ENCODE assay signal across 18 cellular contexts in the genomic region with DNA sequence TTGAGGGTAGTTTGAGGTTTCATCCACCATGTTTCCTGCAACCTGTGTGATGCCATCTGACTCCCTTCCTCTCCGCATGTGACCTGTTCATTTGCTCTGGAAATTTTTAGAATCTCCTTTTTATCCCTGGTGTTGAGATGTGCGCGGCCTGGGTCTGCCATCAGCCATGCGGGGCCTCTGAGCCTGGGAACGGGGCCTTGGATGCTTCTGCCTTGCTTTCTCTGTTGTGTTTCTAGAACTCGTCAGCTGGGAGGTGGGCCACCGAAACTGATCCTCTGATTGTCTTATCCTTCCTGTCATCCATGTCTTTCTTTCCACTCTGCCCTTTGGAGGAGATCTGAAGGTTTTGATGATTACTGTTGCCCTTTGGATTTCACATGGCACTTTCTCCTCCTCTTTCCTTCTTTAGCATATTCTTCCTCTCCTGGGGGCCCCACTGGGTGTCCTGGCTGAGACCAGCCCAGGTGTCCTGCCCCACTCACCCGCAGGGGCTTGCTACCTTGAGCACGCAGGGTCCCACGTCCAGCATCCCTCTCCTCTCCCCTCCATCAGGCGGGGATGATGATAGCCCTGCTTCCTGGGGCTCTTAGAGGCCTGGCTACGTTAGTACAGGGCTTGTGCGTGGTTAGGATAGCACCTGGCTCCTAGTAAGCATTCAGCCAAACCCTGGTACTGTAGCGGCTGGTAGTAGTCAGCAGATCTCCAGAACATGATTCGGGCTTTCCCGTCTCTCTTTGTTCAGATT. TPM values are rescaled to one million over a fixed set of nuclear protein-coding genes. Genes with fewer than 3 reads are reported as not detected.
DNase-seq lines count a peak whose midpoint lies in the region; ATAC-seq and TF ChIP-seq lines count a peak whose summit lies in the region.
"Had no signal": no experiment of that assay in that cellular context is flagged by ENCODE, and none has a peak within 500 bp of the region (broad histone marks: within the 10 kb centered on the region; RNA-seq: fewer than 3 reads in every experiment).

No MANE protein-coding gene starts in this region.

- H4K8ac ChIP-seq in neuronal stem cell (ENCODE audit: low read depth, low read length): no peak overlapping the region

- no peak for ATAC-seq in CD4-positive, CD25-positive, alpha-beta regulatory T cell (ENCODE audit: low read depth in 2 of 2)
- no peak for ATAC-seq in omental fat pad (ENCODE audit: low FRiP score)
- ATAC-seq in GM21825 (IDR thresholded peaks at IDR 0.05; ENCODE audit: unreplicated experiment): no peak
- ATAC-seq: activated T-cell treated with anti-CD3 and anti-CD28 coated beads, Interleukin-2, amount 50 U/mL, for 4 hours had no signal

- no peak overlapping the region for H3K27ac ChIP-seq in CD4-positive, CD25-positive, alpha-beta regulatory T cell (ENCODE audit: insufficient read depth, low read length, poor library complexity, severe bottlenecking)
- H3K27ac ChIP-seq in coronary artery: no peak overlapping the region
- H3K27ac ChIP-seq in neuronal stem cell (replicated peaks; ENCODE audit: low read length): no peak overlapping the region
- H3K27ac ChIP-seq: 22Rv1 had no signal

- H3K79me1 ChIP-seq in neuronal stem cell (ENCODE audit: low read depth, low read length): peaks cover 20% of the 10 kb centered on the region

- H3K27ac Mint-ChIP-seq in T-helper 1 cell treated with Interleukin-12 subunit alpha and Interleukin-12 subunit beta and Interleukin-4 antibody, amounts not matched to agents 30 μg/mL and 1 μg/mL, for 36 hours: peak overlapping the region; percentile 41
- peak overlapping the region; percentile 82 to 95 (median 94) for H3K27ac Mint-ChIP-seq in CD4-positive, CD25-positive, alpha-beta regulatory T cell

- peaks cover 41% of the 10 kb centered on the region for H3K4me1 ChIP-seq in CD4-positive, CD25-positive, alpha-beta regulatory T cell (ENCODE audit: control insufficient read depth, insufficient read depth, low read length, poor library complexity, severe bottlenecking)
- peaks cover 4 to 11% of the 10 kb centered on the region in 2 donors for H3K4me1 ChIP-seq in neuronal stem cell (ENCODE audit: control insufficient read depth in 2 of 2, insufficient read depth in 1 of 2, low read depth in 1 of 2, low read length in 2 of 2)
- no peaks in the 10 kb centered on the region for H3K4me1 ChIP-seq in HAP-1

- no peak overlapping the region for H3K4ac ChIP-seq in neuronal stem cell (ENCODE audit: low read length)

- peaks cover 5% of the 10 kb centered on the region for H3K36me3 ChIP-seq in CD4-positive, CD25-positive, alpha-beta regulatory T cell (ENCODE audit: control insufficient read depth, insufficient read depth, low read length)
- H3K36me3 ChIP-seq in neuronal stem cell (replicated peaks in 1 of 2; ENCODE audit: control insufficient read depth in 2 of 2, insufficient read depth in 2 of 2, low read length in 2 of 2) (peaks cover 1 to 23% of the 10 kb centered on the region in 2 donors), HAP-1 (replicated peaks) (no peaks in the 10 kb centered on the region; the same call in none of the 2 replicates)

- H3K18ac ChIP-seq in neuronal stem cell (ENCODE audit: low read length): no peak overlapping the region

- H3K23ac ChIP-seq in neuronal stem cell (ENCODE audit: low read depth, low read length, poor library complexity): no peak overlapping the region

- peak overlapping the region; percentile 50 for H3K9ac ChIP-seq in neuronal stem cell (ENCODE audit: low read depth, low read length, poor library complexity)

- H2AK5ac ChIP-seq in neuronal stem cell (ENCODE audit: low read depth, low read length): no peak overlapping the region

- H3K27me3 ChIP-seq in CD4-positive, CD25-positive, alpha-beta regulatory T cell (ENCODE audit: control insufficient read depth, insufficient read depth, low read length): no peaks in the 10 kb centered on the region
- H3K27me3 ChIP-seq in neuronal stem cell (ENCODE audit: control insufficient read depth in 3 of 3, insufficient read depth in 3 of 3, low read depth in 1 of 3, low read length in 3 of 3): no peaks in the 10 kb centered on the region
- H3K27me3 ChIP-seq in HAP-1 (ENCODE audit: low read depth): no peaks in the 10 kb centered on the region
- H3K27me3 ChIP-seq: thyroid gland had no signal

- no peak for TF ChIP-seq CTCF in coronary artery (IDR thresholded peaks at IDR 0.05)
- no peak for TF ChIP-seq CTCF in omental fat pad (IDR thresholded peaks at IDR 0.05)

- no peak overlapping the region for H2BK12ac ChIP-seq in neuronal stem cell (ENCODE audit: low read length)

- H3K9me3 Mint-ChIP-seq in T-helper 1 cell treated with Interleukin-12 subunit alpha and Interleukin-12 subunit beta and Interleukin-4 antibody, amounts not matched to agents 30 μg/mL and 1 μg/mL, for 36 hours: no peaks in the 10 kb centered on the region
- peaks cover 0 to 4% (median 0%) of the 10 kb centered on the region in 7 donors for H3K9me3 Mint-ChIP-seq in CD4-positive, CD25-positive, alpha-beta regulatory T cell
- H3K9me3 Mint-ChIP-seq: activated T-cell treated with anti-CD3 and anti-CD28 coated beads, Interleukin-2, amount 50 U/mL, for 4 hours; H9 had no signal

- H3K27me3 Mint-ChIP-seq in T-helper 1 cell treated with Interleukin-12 subunit alpha and Interleukin-12 subunit beta and Interleukin-4 antibody, amounts not matched to agents 30 μg/mL and 1 μg/mL, for 36 hours (ENCODE audit: low read depth): no peaks in the 10 kb centered on the region
- no peaks in the 10 kb centered on the region for H3K27me3 Mint-ChIP-seq in CD4-positive, CD25-positive, alpha-beta regulatory T cell

- no peak overlapping the region for H3K4me2 ChIP-seq in neuronal stem cell (ENCODE audit: insufficient read depth, low read length, poor library complexity, severe bottlenecking)

- in situ Hi-C loops in HAP-1 (cut with MboI; ENCODE audit: low sequenced_read_pairs): no loop called here

- no CpG with 5 or more reads among the region's 16 CpGs for WGBS in neuronal stem cell (ENCODE audit: extremely low coverage in 2 of 2, insufficient read length in 2 of 2, insufficient replicate concordance in 1 of 2), 2 donors

- H2BK15ac ChIP-seq in neuronal stem cell (ENCODE audit: low read length): no peak overlapping the region

- no peak overlapping the region for H3K4me3 ChIP-seq in CD4-positive, CD25-positive, alpha-beta regulatory T cell (ENCODE audit: low read depth, low read length)
- H3K4me3 ChIP-seq in coronary artery: no peak overlapping the region
- no peak overlapping the region for H3K4me3 ChIP-seq in neuronal stem cell (ENCODE audit: low read length in 2 of 2)
- no peak overlapping the region for H3K4me3 ChIP-seq in HAP-1
- H3K4me3 ChIP-seq: thyroid gland had no signal

- H2AFZ ChIP-seq in neuronal stem cell (ENCODE audit: low read length): no peak overlapping the region

- H3K4me1 Mint-ChIP-seq in T-helper 1 cell treated with Interleukin-12 subunit alpha and Interleukin-12 subunit beta and Interleukin-4 antibody, amounts not matched to agents 30 μg/mL and 1 μg/mL, for 36 hours (ENCODE audit: low read depth): peaks cover 63% of the 10 kb centered on the region
- peaks cover 23 to 90% (median 69%) of the 10 kb centered on the region in 4 donors for H3K4me1 Mint-ChIP-seq in CD4-positive, CD25-positive, alpha-beta regulatory T cell

- no peak overlapping the region for H3K4me3 Mint-ChIP-seq in T-helper 1 cell treated with Interleukin-12 subunit alpha and Interleukin-12 subunit beta and Interleukin-4 antibody, amounts not matched to agents 30 μg/mL and 1 μg/mL, for 36 hours
- H3K4me3 Mint-ChIP-seq in CD4-positive, CD25-positive, alpha-beta regulatory T cell: no peak overlapping the region
- H3K4me3 Mint-ChIP-seq: activated T-cell treated with anti-CD3 and anti-CD28 coated beads, Interleukin-2, amount 50 U/mL, for 4 hours; CD14-positive monocyte; H9; nephron had no signal

- DNase-seq in T-helper 1 cell (no peak), coronary artery (ENCODE audit: low spot score) (peak; percentile 46), neuronal stem cell (ENCODE audit: low spot score) (no peak), omental fat pad (ENCODE audit: low spot score) (no peak), HAP-1 (ENCODE audit: low spot score in 2 of 2) (no peak)
- DNase-seq in CD4-positive, CD25-positive, alpha-beta regulatory T cell: no peak
- DNase-seq: activated CD4-positive, CD25-positive, alpha-beta regulatory T cell treated with anti-CD3 and anti-CD28 coated beads, Interleukin-2, amount 50 U/mL, for 72 hours; activated T-cell treated with anti-CD3 and anti-CD28 coated beads, Interleukin-2, amount 50 U/mL, for 4 hours; H9; NCI-H1436 treated with DMSO at 0.1 percent for 48 hours; SHP77; stimulated activated CD4-positive, alpha-beta T cell treated with anti-CD3 and anti-CD28 coated beads, Interleukin-4, amount 100 ng/mL, for 4 hours; thyroid gland had no signal

- peaks cover 0 to under 1% of the 10 kb centered on the region in 2 experiments for H3K9me3 ChIP-seq in CD4-positive, CD25-positive, alpha-beta regulatory T cell (ENCODE audit: control insufficient read depth in 2 of 2, low read length in 2 of 2)
- H3K9me3 ChIP-seq in neuronal stem cell (replicated peaks in 1 of 2; ENCODE audit: control insufficient read depth in 2 of 2, insufficient read depth in 1 of 2, low read depth in 1 of 2, low read length in 2 of 2) (peaks cover 6 to 22% of the 10 kb centered on the region in 2 donors), HAP-1 (no peaks in the 10 kb centered on the region; the same call in 1 of the 2 replicates)
- H3K9me3 ChIP-seq: thyroid gland had no signal

- H3K36me3 Mint-ChIP-seq in T-helper 1 cell treated with Interleukin-12 subunit alpha and Interleukin-12 subunit beta and Interleukin-4 antibody, amounts not matched to agents 30 μg/mL and 1 μg/mL, for 36 hours (ENCODE audit: low read depth): peaks cover 12% of the 10 kb centered on the region
- H3K36me3 Mint-ChIP-seq in CD4-positive, CD25-positive, alpha-beta regulatory T cell: peaks cover 14% of the 10 kb centered on the region

- H3K14ac ChIP-seq in neuronal stem cell (ENCODE audit: low read length): no peak overlapping the region

- H4K91ac ChIP-seq in neuronal stem cell (ENCODE audit: low read depth, low read length, poor library complexity): no peak overlapping the region

- no peak overlapping the region for H2BK120ac ChIP-seq in neuronal stem cell (ENCODE audit: low read depth, low read length)

- H2BK5ac ChIP-seq in neuronal stem cell (ENCODE audit: low read length): no peak overlapping the region

RNA-seq across cellular contexts. Expression of gene PPP2R2D, which starts 29.9 kb away (rescaled TPM):
- total RNA-seq in CD4-positive, CD25-positive, alpha-beta regulatory T cell: 41.8 TPM
- polyA plus RNA-seq in CD4-positive, CD25-positive, alpha-beta regulatory T cell: 10 to 100 TPM; 23.8 to 48.1 (median 25.6) TPM
- 26.3 TPM for polyA plus RNA-seq in neuronal stem cell (2013, experiment 1 of 2)
- 26.5 TPM for polyA plus RNA-seq in neuronal stem cell (2013, experiment 2 of 2)
- total RNA-seq in omental fat pad: 10 to 100 TPM; 25.0 to 33.7 (median 28.7) TPM

RNA-seq across cellular contexts. Expression of gene BNIP3, which starts 51.0 kb away (rescaled TPM):
- total RNA-seq in CD4-positive, CD25-positive, alpha-beta regulatory T cell: 20.2 TPM
- polyA plus RNA-seq in CD4-positive, CD25-positive, alpha-beta regulatory T cell: 10 to 100 TPM; 21.2 to 35.1 (median 30.5) TPM
- 22.1 TPM for polyA plus RNA-seq in neuronal stem cell (2013, experiment 1 of 2)
- 22.3 TPM for polyA plus RNA-seq in neuronal stem cell (2013, experiment 2 of 2)
- 100 to 1,000 TPM in 3 of 4 donors, 10 to 100 TPM in 1; 66.3 to 192 (median 149) TPM for total RNA-seq in omental fat pad
